Comparison of ENCODE assay signal across 29 cellular contexts in genomic region chr3:68018275-68018674, GRCh38.
"Had no signal": no experiment of that assay in that cellular context is flagged by ENCODE, and none has a peak within 500 bp of the region (broad histone marks: within the 10 kb centered on the region; RNA-seq: fewer than 3 reads in every experiment).

No MANE protein-coding gene starts in this region.

- DNase-seq: activated CD4-positive, alpha-beta memory T cell treated with anti-CD3 and anti-CD28 coated beads, Interleukin-2, amount 10 ng/mL, durations not matched to agents 7 days and 5 days; activated CD4-positive, alpha-beta T cell treated with anti-CD3 and anti-CD28 coated beads, Interleukin-2, amount 10 ng/mL, durations not matched to agents 24 days and 14 days; activated effector memory CD4-positive, alpha-beta T cell treated with Interleukin-2 at 50 U/mL for 16 hours; activated naive CD4-positive, alpha-beta T cell treated with anti-CD3 and anti-CD28 coated beads for 36 hours; activated naive CD8-positive, alpha-beta T cell treated with anti-CD3 and anti-CD28 coated beads, Interleukin-2, amount 10 ng/mL, durations not matched to agents 7 days and 5 days; activated T-cell treated with anti-CD3 and anti-CD28 coated beads, Interleukin-2, amount 50 U/mL, for 72 hours; amygdala; body of pancreas; effector CD8-positive, alpha-beta T cell; foreskin melanocyte; glutamatergic neuron; hypothalamus; left cardiac atrium; mesenchymal stem cell; posterior cingulate gyrus; sigmoid colon; stimulated activated CD4-positive, alpha-beta T cell treated with anti-CD3 and anti-CD28 coated beads, Interleukin-15, amount 100 ng/mL, for 24 hours; stomach; T1000 had no signal

- H3K36me3 Mint-ChIP-seq: activated naive CD8-positive, alpha-beta T cell treated with anti-CD3 and anti-CD28 coated beads, Interleukin-2, amount 10 ng/mL, durations not matched to agents 7 days and 5 days; naive thymus-derived CD4-positive, alpha-beta T cell; stimulated activated memory B cell treated with anti-CD40 and anti-IgM and Interleukin-4, amounts not matched to agents 10 μg/mL and 1 μg/mL and 100 μg/mL, for 72 hours had no signal

- H3K9me3 Mint-ChIP-seq: activated CD4-positive, alpha-beta memory T cell treated with anti-CD3 and anti-CD28 coated beads, Interleukin-2, amount 10 ng/mL, durations not matched to agents 7 days and 5 days; activated naive CD4-positive, alpha-beta T cell treated with anti-CD3 and anti-CD28 coated beads for 36 hours; activated T-cell treated with anti-CD3 and anti-CD28 coated beads, Interleukin-2, amount 50 U/mL, for 72 hours; dendritic cell treated with granulocyte-macrophage colony-stimulating factor and Interleukin-4, amounts not matched to agents 40 ng/mL and 50 ng/mL, for 4 days; naive thymus-derived CD4-positive, alpha-beta T cell; neural crest cell; stimulated activated memory B cell treated with anti-CD40 and anti-IgM and Interleukin-4, amounts not matched to agents 10 μg/mL and 1 μg/mL and 100 μg/mL, for 72 hours had no signal

- H3K4me1 Mint-ChIP-seq: activated CD4-positive, alpha-beta memory T cell treated with anti-CD3 and anti-CD28 coated beads, Interleukin-2, amount 10 ng/mL, durations not matched to agents 7 days and 5 days; activated CD4-positive, alpha-beta T cell treated with anti-CD3 and anti-CD28 coated beads, Interleukin-2, amount 10 ng/mL, durations not matched to agents 24 days and 14 days; activated naive CD8-positive, alpha-beta T cell treated with anti-CD3 and anti-CD28 coated beads, Interleukin-2, amount 10 ng/mL, durations not matched to agents 7 days and 5 days; neural crest cell; stimulated activated memory B cell treated with anti-CD40 and anti-IgM and Interleukin-4, amounts not matched to agents 10 μg/mL and 1 μg/mL and 100 μg/mL, for 72 hours had no signal

- H3K9me3 ChIP-seq: body of pancreas, sigmoid colon, stomach, suprapubic skin, tibial nerve had no signal

- ATAC-seq: activated T-cell treated with anti-CD3 and anti-CD28 coated beads, Interleukin-2, amount 50 U/mL, for 72 hours; body of pancreas; left cardiac atrium; naive thymus-derived CD4-positive, alpha-beta T cell; stimulated activated memory B cell treated with anti-CD40 and anti-IgM and Interleukin-4, amounts not matched to agents 10 μg/mL and 1 μg/mL and 100 μg/mL, for 72 hours had no signal

- H3K27ac ChIP-seq: body of pancreas, cardiac muscle cell, sigmoid colon, stomach, suprapubic skin, tibial nerve had no signal

- H3K36me3 ChIP-seq: cardiac muscle cell, sigmoid colon, stomach, suprapubic skin, tibial nerve had no signal

- H3K27me3 ChIP-seq: body of pancreas, cardiac muscle cell, sigmoid colon, stomach, suprapubic skin, tibial nerve had no signal

- H3K4me1 ChIP-seq: body of pancreas, sigmoid colon, stomach, suprapubic skin, tibial nerve had no signal

- H3K4me3 ChIP-seq: body of pancreas, cardiac muscle cell, sigmoid colon, smooth muscle cell, stomach, suprapubic skin, tibial nerve had no signal

- H3K4me3 Mint-ChIP-seq: activated CD4-positive, alpha-beta memory T cell treated with anti-CD3 and anti-CD28 coated beads, Interleukin-2, amount 10 ng/mL, durations not matched to agents 7 days and 5 days; activated CD4-positive, alpha-beta T cell treated with anti-CD3 and anti-CD28 coated beads, Interleukin-2, amount 10 ng/mL, durations not matched to agents 24 days and 14 days; activated naive CD4-positive, alpha-beta T cell treated with anti-CD3 and anti-CD28 coated beads for 36 hours; activated naive CD8-positive, alpha-beta T cell treated with anti-CD3 and anti-CD28 coated beads, Interleukin-2, amount 10 ng/mL, durations not matched to agents 7 days and 5 days; activated T-cell treated with anti-CD3 and anti-CD28 coated beads, Interleukin-2, amount 50 U/mL, for 72 hours; dendritic cell treated with granulocyte-macrophage colony-stimulating factor and Interleukin-4, amounts not matched to agents 40 ng/mL and 50 ng/mL, for 4 days; naive thymus-derived CD4-positive, alpha-beta T cell; neural crest cell; stimulated activated memory B cell treated with anti-CD40 and anti-IgM and Interleukin-4, amounts not matched to agents 10 μg/mL and 1 μg/mL and 100 μg/mL, for 72 hours had no signal

- H3K27ac Mint-ChIP-seq: activated CD4-positive, alpha-beta memory T cell treated with anti-CD3 and anti-CD28 coated beads, Interleukin-2, amount 10 ng/mL, durations not matched to agents 7 days and 5 days; activated CD4-positive, alpha-beta T cell treated with anti-CD3 and anti-CD28 coated beads, Interleukin-2, amount 10 ng/mL, durations not matched to agents 24 days and 14 days; activated naive CD4-positive, alpha-beta T cell treated with anti-CD3 and anti-CD28 coated beads for 36 hours; activated naive CD8-positive, alpha-beta T cell treated with anti-CD3 and anti-CD28 coated beads, Interleukin-2, amount 10 ng/mL, durations not matched to agents 7 days and 5 days; activated T-cell treated with anti-CD3 and anti-CD28 coated beads, Interleukin-2, amount 50 U/mL, for 72 hours; dendritic cell treated with granulocyte-macrophage colony-stimulating factor and Interleukin-4, amounts not matched to agents 40 ng/mL and 50 ng/mL, for 4 days; stimulated activated memory B cell treated with anti-CD40 and anti-IgM and Interleukin-4, amounts not matched to agents 10 μg/mL and 1 μg/mL and 100 μg/mL, for 72 hours had no signal

- H3K4me2 ChIP-seq: smooth muscle cell had no signal

- H3K27me3 Mint-ChIP-seq: activated CD4-positive, alpha-beta memory T cell treated with anti-CD3 and anti-CD28 coated beads, Interleukin-2, amount 10 ng/mL, durations not matched to agents 7 days and 5 days; dendritic cell treated with granulocyte-macrophage colony-stimulating factor and Interleukin-4, amounts not matched to agents 40 ng/mL and 50 ng/mL, for 4 days; stimulated activated memory B cell treated with anti-CD40 and anti-IgM and Interleukin-4, amounts not matched to agents 10 μg/mL and 1 μg/mL and 100 μg/mL, for 72 hours had no signal

- FAIRE-seq: islet of Langerhans, urothelium cell line had no signal
